In genomic region chr11:118145285-118146227, GRCh38 we compare ENCODE assay signal across 8 cellular contexts. TPM values are rescaled to one million over a fixed set of nuclear protein-coding genes. Genes with fewer than 3 reads are reported as not detected.
A peak's percentile ranks its signal among the peaks of the same experiment; 100 is the strongest.
DNase-seq lines count a peak whose midpoint lies in the region; ATAC-seq, FAIRE-seq and TF ChIP-seq lines count a peak whose summit lies in the region.

No MANE protein-coding gene starts in this region.

- peak overlapping the region; percentile 16 to 68 for H3K27ac ChIP-seq in prostate gland
- peak overlapping the region; percentile 55 for H3K27ac ChIP-seq in upper lobe of right lung

- peaks cover 67% of the 10 kb centered on the region for H3K27me3 Mint-ChIP-seq in T-helper 1 cell treated with Interleukin-12 subunit alpha and Interleukin-12 subunit beta and Interleukin-4 antibody, amounts not matched to agents 30 μg/mL and 1 μg/mL, for 36 hours (ENCODE audit: low read depth)

- H3K27me3 ChIP-seq in prostate gland (replicated peaks; ENCODE audit: insufficient read depth) (no peaks in the 10 kb centered on the region), upper lobe of right lung (peaks cover 3% of the 10 kb centered on the region)

- peak; percentile 30 for TF ChIP-seq POLR2A in prostate gland (IDR thresholded peaks at IDR 0.05)

- peak; percentile 19 for FAIRE-seq in G401.6 (lab: Jason Lieb, UNC)

- H3K27ac Mint-ChIP-seq in T-helper 1 cell treated with Interleukin-12 subunit alpha and Interleukin-12 subunit beta and Interleukin-4 antibody, amounts not matched to agents 30 μg/mL and 1 μg/mL, for 36 hours = no peak overlapping the region

- H3K9me3 Mint-ChIP-seq in T-helper 1 cell treated with Interleukin-12 subunit alpha and Interleukin-12 subunit beta and Interleukin-4 antibody, amounts not matched to agents 30 μg/mL and 1 μg/mL, for 36 hours = no peaks in the 10 kb centered on the region

- peak; percentile 85 for TF ChIP-seq CTCF in HFF-Myc (IDR thresholded peaks at IDR 0.05; ENCODE audit: low read depth, low read length, missing control alignments)
- TF ChIP-seq CTCF in prostate gland (IDR thresholded peaks at IDR 0.05) = peak; percentile 81 to 98 (median 94)
- peak; percentile 93 for TF ChIP-seq CTCF in upper lobe of right lung (IDR thresholded peaks at IDR 0.05)

- no peaks in the 10 kb centered on the region for H3K4me1 ChIP-seq in prostate gland (replicated peaks)
- H3K4me1 ChIP-seq in upper lobe of right lung = no peaks in the 10 kb centered on the region

- H3K4me3 ChIP-seq in HFF-Myc (replicated peaks; ENCODE audit: low read depth, low read length) = peak overlapping the region; percentile 44
- peak overlapping the region; percentile 46 to 48 for H3K4me3 ChIP-seq in prostate gland
- H3K4me3 ChIP-seq in upper lobe of right lung = peak overlapping the region; percentile 70

- ATAC-seq in left ventricle myocardium superior (peak; percentile 89), upper lobe of right lung (peak; percentile 98)

- peak; percentile 32 for DNase-seq in HFF-Myc (ENCODE audit: extremely low read depth, low read depth)
- DNase-seq in NCI-H1105 (lab: John Stamatoyannopoulos, UW) = peak; percentile 95
- DNase-seq in amniotic stem cell (lab: John Stamatoyannopoulos, UW) = peak; percentile 26
- peak; percentile 92 for DNase-seq in left ventricle myocardium superior
- peak; percentile 94 for DNase-seq in prostate gland (ENCODE audit: low spot score)
- DNase-seq in upper lobe of right lung = peak; percentile 94

- peak overlapping the region; percentile 85 for H3K4me3 Mint-ChIP-seq in T-helper 1 cell treated with Interleukin-12 subunit alpha and Interleukin-12 subunit beta and Interleukin-4 antibody, amounts not matched to agents 30 μg/mL and 1 μg/mL, for 36 hours

- H3K36me3 ChIP-seq in prostate gland (no peaks in the 10 kb centered on the region), upper lobe of right lung (no peaks in the 10 kb centered on the region)

- WGBS in prostate gland = 1% methylated on average over 68 of the region's 78 CpGs

- H3K9me3 ChIP-seq in prostate gland = no peaks in the 10 kb centered on the region
- no peaks in the 10 kb centered on the region for H3K9me3 ChIP-seq in upper lobe of right lung

- peaks cover 12% of the 10 kb centered on the region for H3K4me1 Mint-ChIP-seq in T-helper 1 cell treated with Interleukin-12 subunit alpha and Interleukin-12 subunit beta and Interleukin-4 antibody, amounts not matched to agents 30 μg/mL and 1 μg/mL, for 36 hours (ENCODE audit: low read depth)

- intact Hi-C loops in left ventricle myocardium superior (cut with micrococcal nuclease) = loop anchor here (10.0 kb wide), 1 partner anchor 219 kb away; no protein-coding TSS in a partner anchor
- intact Hi-C loops in prostate gland (cut with DNase I) = loop anchor here (1.0 to 5.0 kb wide), 2 partner anchors 26 to 207 kb away; no protein-coding TSS in a partner anchor
- intact Hi-C loops in upper lobe of right lung (cut with DNase I) = no loop called here

- no peaks in the 10 kb centered on the region for H3K36me3 Mint-ChIP-seq in T-helper 1 cell treated with Interleukin-12 subunit alpha and Interleukin-12 subunit beta and Interleukin-4 antibody, amounts not matched to agents 30 μg/mL and 1 μg/mL, for 36 hours (ENCODE audit: low read depth)

RNA-seq across cellular contexts. Expression of gene SCN4B, which starts 7.1 kb away (rescaled TPM):
- 11.0 TPM for total RNA-seq in left ventricle myocardium superior
- total RNA-seq in prostate gland = 1 to 10 TPM; 3.0 to 5.6 TPM
- total RNA-seq in upper lobe of right lung = 7.2 TPM

RNA-seq across cellular contexts. Expression of gene SCN2B, which starts 30.9 kb away (rescaled TPM):
- total RNA-seq in left ventricle myocardium superior = 19.6 TPM
- 1 to 10 TPM in 1 of 2 donors, under 1 TPM in 1; 0.68 to 1.1 TPM for total RNA-seq in prostate gland
- 2.5 TPM for total RNA-seq in upper lobe of right lung

RNA-seq across cellular contexts. Expression of gene SMIM35, which starts 58.8 kb away (rescaled TPM):
- total RNA-seq in left ventricle myocardium superior (not detected), prostate gland (under 1 TPM in 1 of 2 donors, not detected in 1; 0.09 TPM), upper lobe of right lung (not detected)

Comparison
In these comparisons a context has a peak if more than half of its experiments do, and no peak if none do; other contexts are left out.
1. Peak in every context shown above with its lines: DNase-seq, ATAC-seq, H3K4me3 ChIP-seq and H3K27ac ChIP-seq.
2. DNase-seq: peak in every context shown above with its lines; median percentile 95 in NCI-H1105; 94 in prostate gland; 94 in upper lobe of right lung; 92 in left ventricle myocardium superior; 32 in HFF-Myc; 26 in amniotic stem cell.